In the genomic region with DNA sequence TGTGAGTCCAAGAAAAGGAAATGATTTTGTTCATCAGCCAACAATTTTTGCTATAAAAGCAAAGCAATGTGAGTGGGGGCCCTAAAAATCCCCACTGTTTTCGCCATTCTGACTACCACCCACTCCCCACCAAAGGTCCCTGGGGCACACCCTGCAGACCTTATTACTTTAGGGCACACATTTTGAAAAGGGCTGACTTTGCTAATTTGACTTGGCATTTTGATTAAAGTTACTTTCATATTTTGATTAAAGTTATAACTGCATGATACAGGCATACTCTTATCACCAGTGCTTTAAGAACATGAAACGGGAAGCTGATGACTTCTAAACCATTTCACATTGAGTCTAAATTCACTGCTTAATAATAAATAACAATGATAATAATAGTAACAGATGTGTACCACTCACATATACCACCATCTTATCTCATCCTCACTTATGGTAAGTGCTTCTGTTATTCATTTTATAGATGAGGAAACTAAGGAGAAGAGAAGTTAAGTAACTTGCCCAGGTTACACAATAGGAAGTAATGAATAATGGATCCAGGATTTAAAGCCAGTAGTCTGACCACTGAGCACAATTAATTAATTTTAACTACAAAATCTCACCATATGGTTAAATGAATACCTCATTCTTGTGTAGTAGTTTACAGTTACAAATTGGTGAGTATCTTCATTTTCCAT, we compare ENCODE assay signal across 31 cellular contexts. TPM values are rescaled to one million over a fixed set of nuclear protein-coding genes. Genes with fewer than 3 reads are reported as not detected.
A peak's percentile ranks its signal among the peaks of the same experiment; 100 is the strongest.
DNase-seq lines count a peak whose midpoint lies in the region; ATAC-seq, FAIRE-seq and TF ChIP-seq lines count a peak whose summit lies in the region.
"Had no signal": no experiment of that assay in that cellular context is flagged by ENCODE, and none has a peak within 500 bp of the region (broad histone marks: within the 10 kb centered on the region; RNA-seq: fewer than 3 reads in every experiment).

No MANE protein-coding gene starts in this region.

- ATAC-seq in K562, result no peak
- no peak for ATAC-seq in HG03354 (IDR thresholded peaks at IDR 0.05; ENCODE audit: poor library complexity, severe bottlenecking, unreplicated experiment)
- ATAC-seq: activated CD4-positive, CD25-positive, alpha-beta regulatory T cell treated with anti-CD3 and anti-CD28 coated beads, Interleukin-2, amount 50 U/mL, for 24 hours; activated CD8-positive, alpha-beta memory T cell treated with anti-CD3 and anti-CD28 coated beads, Interleukin-2, amount 10 ng/mL, durations not matched to agents 7 days and 5 days; activated T-cell treated with anti-CD3 and anti-CD28 coated beads, Interleukin-2, amount 50 U/mL, for 4 hours; gastroesophageal sphincter; left cardiac atrium; mucosa of descending colon; natural killer cell treated with Interleukin-12 subunit alpha and Interleukin-12 subunit beta and Interleukin-15 and Interleukin-18, amount 100 ng/mL, for 72 hours; stimulated activated memory B cell treated with anti-CD40 and anti-IgM and Interleukin-4, amounts not matched to agents 10 μg/mL and 1 μg/mL and 100 μg/mL, for 72 hours had no signal

- H4K20me1 ChIP-seq in K562 (replicated peaks; ENCODE audit: control insufficient read depth, insufficient read depth, low read length), result no peaks in the 10 kb centered on the region

- intact Hi-C loops in K562 (cut with micrococcal nuclease), result no loop called here

- TF ChIP-seq EP300 in K562 (IDR thresholded peaks at IDR 0.05; ENCODE audit: low read length), result no peak

- no peaks in the 10 kb centered on the region for H3K36me3 Mint-ChIP-seq in progenitor cell of endocrine pancreas (ENCODE audit: insufficient read depth)
- H3K36me3 Mint-ChIP-seq: natural killer cell treated with Interleukin-12 subunit alpha and Interleukin-12 subunit beta and Interleukin-15 and Interleukin-18, amount 100 ng/mL, for 72 hours had no signal

- in situ Hi-C loops in K562 (cut with MboI), result no loop called here

- POLR2A ChIA-PET in K562 (lab: Yijun Ruan, JAX), result interaction anchor here (0.7 kb wide), 1 partner anchor 52 kb away, joined by 3 read pairs; no protein-coding TSS in a partner anchor

- no peaks in the 10 kb centered on the region for H3K36me3 ChIP-seq in K562 (ENCODE audit: control insufficient read depth, insufficient read depth, low read length)
- H3K36me3 ChIP-seq: BE2C, gastroesophageal sphincter, MG63 had no signal

- H3K4me1 ChIP-seq in K562 (replicated peaks in 1 of 2; ENCODE audit: control insufficient read depth in 2 of 2, insufficient read depth in 2 of 2, low read length in 2 of 2), result no peaks in the 10 kb centered on the region; a peak in 1 of 5 replicates
- H3K4me1 ChIP-seq: BE2C had no signal

- H3K9me1 ChIP-seq in K562 (ENCODE audit: control insufficient read depth, insufficient read depth, low read length), result no peaks in the 10 kb centered on the region

- H3K4me1 Mint-ChIP-seq in progenitor cell of endocrine pancreas (ENCODE audit: low read depth), result no peaks in the 10 kb centered on the region

- no peak for TF ChIP-seq POLR2A in K562 (conservative IDR thresholded peaks at IDR 0.05)

- no peak overlapping the region for H3K9ac ChIP-seq in K562 (ENCODE audit: insufficient read depth in 1 of 2, low read depth in 2 of 2, low read length in 2 of 2)

- CTCF ChIA-PET in K562 (lab: Yijun Ruan, JAX; ENCODE audit: low intra/inter-chr PET ratio), result no interaction called here

- no peak overlapping the region for H3K4me2 ChIP-seq in K562 (ENCODE audit: insufficient read depth, low read length)
- H3K4me2 ChIP-seq: hepatocyte had no signal

- TF ChIP-seq RAD21 in K562 (CRISPR knock-in tag; conservative IDR thresholded peaks at IDR 0.05 in 1 of 2, IDR thresholded peaks at IDR 0.05 in 1 of 2), result no peak

- no peak for TF ChIP-seq CTCF in K562 (IDR thresholded peaks at IDR 0.05 in 2 of 3, conservative IDR thresholded peaks at IDR 0.05 in 1 of 3; ENCODE audit: insufficient read depth in 2 of 3, low read depth in 1 of 3, low read length in 3 of 3)
- no peak for TF ChIP-seq CTCF in progenitor cell of endocrine pancreas (IDR thresholded peaks at IDR 0.05; ENCODE audit: unreplicated experiment)

- 2% methylated on average over 2 of the region's 2 CpGs for WGBS in K562 (ENCODE audit: insufficient coverage, low coverage, missing lambda C conversion rate)

- no peaks in the 10 kb centered on the region for H3K79me2 ChIP-seq in K562 (ENCODE audit: control insufficient read depth, insufficient read depth, low read length)
- H3K79me2 ChIP-seq: hepatocyte had no signal

- no peak overlapping the region for H2AFZ ChIP-seq in K562 (ENCODE audit: low read depth, low read length)
- H2AFZ ChIP-seq: hepatocyte had no signal

- no peaks in the 10 kb centered on the region for H3K9me3 Mint-ChIP-seq in progenitor cell of endocrine pancreas (ENCODE audit: low read depth)
- H3K9me3 Mint-ChIP-seq: natural killer cell treated with Interleukin-12 subunit alpha and Interleukin-12 subunit beta and Interleukin-15 and Interleukin-18, amount 100 ng/mL, for 72 hours; stimulated activated memory B cell treated with anti-CD40 and anti-IgM and Interleukin-4, amounts not matched to agents 10 μg/mL and 1 μg/mL and 100 μg/mL, for 72 hours; T-helper 1 cell treated with Interleukin-12 subunit alpha and Interleukin-12 subunit beta and Interleukin-4 antibody, amounts not matched to agents 30 μg/mL and 1 μg/mL, for 36 hours had no signal

- no peak overlapping the region for H3K4me3 ChIP-seq in K562
- H3K4me3 ChIP-seq: gastroesophageal sphincter, hepatocyte, MG63, mucosa of descending colon had no signal

- peaks cover 0 to 7% of the 10 kb centered on the region in 2 experiments; a peak in 3 of 5 replicates for H3K27me3 ChIP-seq in K562 (ENCODE audit: control insufficient read depth in 2 of 2, insufficient read depth in 2 of 2, low read length in 2 of 2)
- H3K27me3 ChIP-seq: gastroesophageal sphincter, hepatocyte, MG63 had no signal

- no TSS peak for BruUV-seq in K562 (replicated peaks; lab: Mats Ljungman, UMichigan)

- no peak overlapping the region for H3K27ac Mint-ChIP-seq in progenitor cell of endocrine pancreas
- H3K27ac Mint-ChIP-seq: activated CD8-positive, alpha-beta memory T cell treated with anti-CD3 and anti-CD28 coated beads, Interleukin-2, amount 10 ng/mL, durations not matched to agents 7 days and 5 days; natural killer cell treated with Interleukin-12 subunit alpha and Interleukin-12 subunit beta and Interleukin-15 and Interleukin-18, amount 100 ng/mL, for 72 hours; stimulated activated memory B cell treated with anti-CD40 and anti-IgM and Interleukin-4, amounts not matched to agents 10 μg/mL and 1 μg/mL and 100 μg/mL, for 72 hours; T-helper 1 cell treated with Interleukin-12 subunit alpha and Interleukin-12 subunit beta and Interleukin-4 antibody, amounts not matched to agents 30 μg/mL and 1 μg/mL, for 36 hours had no signal

- FAIRE-seq in GM19239 (lab: Jason Lieb, UNC) (peak; percentile 26), K562 (lab: Jason Lieb, UNC) (no peak)
- FAIRE-seq: G401.6 had no signal

- DNase-seq in AML-193 (lab: John Stamatoyannopoulos, UW) (peak; percentile 10 to 28), GM19239 (ENCODE audit: insufficient read length, low spot score) (no peak), NOMO-1 treated with DMSO at 0.1 percent for 48 hours (lab: John Stamatoyannopoulos, UW; ENCODE audit: unreplicated experiment) (peak; percentile 39), K562 (ENCODE audit: extremely low read depth in 1 of 4, low spot score in 3 of 4) (no peak), substantia nigra (lab: John Stamatoyannopoulos, UW) (no peak), hypothalamus (lab: John Stamatoyannopoulos, UW) (no peak), progenitor cell of endocrine pancreas (ENCODE audit: low spot score, unreplicated experiment) (no peak)
- DNase-seq: activated CD4-positive, alpha-beta T cell treated with anti-CD3 and anti-CD28 coated beads, Interleukin-2, amount 50 U/mL, for 4 hours; activated CD8-positive, alpha-beta memory T cell treated with anti-CD3 and anti-CD28 coated beads, Interleukin-2, amount 10 ng/mL, durations not matched to agents 7 days and 5 days; activated gamma-delta T cell treated with Interleukin-2 at 50 U/mL for 16 hours; activated T-cell treated with anti-CD3 and anti-CD28 coated beads, Interleukin-2, amount 50 U/mL, for 4 hours; BE2C; DMS53; left cardiac atrium; MG63; mucosa of descending colon; NCI-H1436; NCI-H2081; NCI-H2227 treated with DMSO at 0.1 percent for 48 hours; NCI-H69; RPMI8226; trophoblast cell had no signal

- H3K27me3 Mint-ChIP-seq in progenitor cell of endocrine pancreas, result no peaks in the 10 kb centered on the region
- H3K27me3 Mint-ChIP-seq: activated CD8-positive, alpha-beta memory T cell treated with anti-CD3 and anti-CD28 coated beads, Interleukin-2, amount 10 ng/mL, durations not matched to agents 7 days and 5 days; stimulated activated memory B cell treated with anti-CD40 and anti-IgM and Interleukin-4, amounts not matched to agents 10 μg/mL and 1 μg/mL and 100 μg/mL, for 72 hours had no signal

- H3K9me3 ChIP-seq in K562 (replicated peaks; ENCODE audit: control insufficient read depth, insufficient read depth, low read depth, low read length), result no peaks in the 10 kb centered on the region
- H3K9me3 ChIP-seq: BE2C, gastroesophageal sphincter, MG63, mucosa of descending colon had no signal

- H3K27ac ChIP-seq in K562 (ENCODE audit: extremely low read depth, low read depth, low read length) (no peak overlapping the region), substantia nigra (ENCODE audit: low read depth, low read length, poor library complexity, severe bottlenecking) (no peak overlapping the region)
- H3K27ac ChIP-seq: gastroesophageal sphincter, hepatocyte had no signal

- no peak overlapping the region for H3K4me3 Mint-ChIP-seq in progenitor cell of endocrine pancreas (ENCODE audit: low read depth)
- H3K4me3 Mint-ChIP-seq: activated CD8-positive, alpha-beta memory T cell treated with anti-CD3 and anti-CD28 coated beads, Interleukin-2, amount 10 ng/mL, durations not matched to agents 7 days and 5 days; activated T-cell treated with anti-CD3 and anti-CD28 coated beads, Interleukin-2, amount 50 U/mL, for 4 hours; natural killer cell treated with Interleukin-12 subunit alpha and Interleukin-12 subunit beta and Interleukin-15 and Interleukin-18, amount 100 ng/mL, for 72 hours; stimulated activated memory B cell treated with anti-CD40 and anti-IgM and Interleukin-4, amounts not matched to agents 10 μg/mL and 1 μg/mL and 100 μg/mL, for 72 hours; T-helper 1 cell treated with Interleukin-12 subunit alpha and Interleukin-12 subunit beta and Interleukin-4 antibody, amounts not matched to agents 30 μg/mL and 1 μg/mL, for 36 hours had no signal

RNA-seq across cellular contexts. Expression of a gene that starts 25.4 kb away (rescaled TPM):
- 33.0 and 42.8 TPM in 2 replicates for total RNA-seq in K562 (2011; cell fraction: chromatin; rRNA removed; ENCODE audit: low replicate concordance)
- 9.5 and 12.0 TPM in 2 replicates for total RNA-seq in K562 (2011; cell fraction: nucleolus; rRNA removed)
- total RNA-seq in K562 (2011; cell fraction: nucleoplasm; rRNA removed), result 15.3 and 17.5 TPM in 2 replicates
- 13.3 and 14.2 TPM in 2 replicates for total RNA-seq in K562 (2014; rRNA removed)
- 25.0 and 29.3 TPM in 2 replicates for total RNA-seq in K562 (2014; rRNA removed; fragmentation: Illumina TruSeq; extraction: Trizol)
- 26.2 and 27.5 TPM in 2 replicates for total RNA-seq in K562 (2015; rRNA removed; fragmentation: Illumina TruSeq; extraction: Trizol)
- total RNA-seq in K562 (2021), result 33.5 and 36.0 TPM in 2 replicates
- polyA plus RNA-seq in K562 (2011; rRNA removed), result 12.2 and 15.0 TPM in 2 replicates
- polyA plus RNA-seq in K562 (2011; cell fraction: cytosol; rRNA removed), result 4.2 and 7.2 TPM in 2 replicates
- 6.0 and 8.1 TPM in 2 replicates for polyA plus RNA-seq in K562 (2011; cell fraction: nucleus; rRNA removed)
- 14.5 and 14.6 TPM in 2 replicates for polyA plus RNA-seq in K562 (2012)
- 16.5 and 17.5 TPM in 2 replicates for polyA plus RNA-seq in K562 (2014; fragmentation: Illumina TruSeq; extraction: Trizol)
- polyA plus RNA-seq in K562 (2014; fragmentation: Nextera tagmentation; extraction: Ambion mirVana), result 10 to 100 TPM in 1 of 2 experiments, 1 to 10 TPM in 1; 8.2 to 10.1 TPM
- polyA plus RNA-seq in K562 (2014; rRNA removed), result 10.1 and 10.4 TPM in 2 replicates
- polyA minus RNA-seq in K562 (2011; rRNA and poly(A)+ RNA removed), result 36.4 and 41.1 TPM in 2 replicates
- polyA minus RNA-seq in K562 (2011; cell fraction: cytosol; rRNA and poly(A)+ RNA removed), result 12.2 and 16.9 TPM in 2 replicates
- polyA minus RNA-seq in K562 (2011; cell fraction: nucleus; rRNA and poly(A)+ RNA removed), result 15.5 and 32.2 TPM in 2 replicates
- 6.1 and 6.7 TPM in 2 replicates for total RNA-seq in progenitor cell of endocrine pancreas
- total RNA-seq: HT-29 had no signal

Comparison
In these comparisons a context has a peak if more than half of its experiments do, and no peak if none do; other contexts are left out.
1. DNase-seq: peak in AML-193 (2 of 2) and NOMO-1 treated with DMSO at 0.1 percent for 48 hours (single experiment); none in GM19239 (single experiment), K562 (0 of 4), substantia nigra (0 of 49), hypothalamus (0 of 51) and progenitor cell of endocrine pancreas (single experiment).